9 cellular contexts compared by ENCODE assay signal in genomic region chr20:54132612-54133433, GRCh38. TPM values are rescaled to one million over a fixed set of nuclear protein-coding genes. Genes with fewer than 3 reads are reported as not detected.
DNase-seq lines count a peak whose midpoint lies in the region; ATAC-seq, FAIRE-seq and TF ChIP-seq lines count a peak whose summit lies in the region.
"Had no signal": no experiment of that assay in that cellular context is flagged by ENCODE, and none has a peak within 500 bp of the region (broad histone marks: within the 10 kb centered on the region; RNA-seq: fewer than 3 reads in every experiment).

No MANE protein-coding gene starts in this region.

- no peaks in the 10 kb centered on the region for H3K79me2 ChIP-seq in K562 (ENCODE audit: control insufficient read depth, insufficient read depth, low read length)

- TF ChIP-seq RAD21 in K562 (CRISPR knock-in tag; conservative IDR thresholded peaks at IDR 0.05 in 1 of 2, IDR thresholded peaks at IDR 0.05 in 1 of 2), result no peak

- H3K9ac ChIP-seq in HUES64 (ENCODE audit: low read depth, low read length), result no peak overlapping the region
- no peak overlapping the region for H3K9ac ChIP-seq in K562 (ENCODE audit: insufficient read depth in 1 of 2, low read depth in 2 of 2, low read length in 2 of 2)

- CTCF ChIA-PET in BJ (lab: Yijun Ruan, JAX) (interaction anchor here (0.9 to 1.5 kb wide), 3 partner anchors 26 to 36 kb away, joined by 3 to 5 read pairs (median 3); no protein-coding TSS in a partner anchor), K562 (lab: Yijun Ruan, JAX; ENCODE audit: low intra/inter-chr PET ratio) (interaction anchor here (0.6 kb wide), 1 partner anchor 43 kb away, joined by 4 read pairs; no protein-coding TSS in a partner anchor)
- CTCF ChIA-PET in activated CD4-positive, alpha-beta T cell treated with anti-CD3 and anti-CD28 coated beads, Interleukin-2, amount 10 ng/mL, durations not matched to agents 7 days and 5 days (lab: Charles Lee), result interaction anchor here (0.6 kb wide), 1 partner anchor 845 kb away, joined by 3 read pairs; no protein-coding TSS in a partner anchor

- H3K27ac ChIP-seq in HUES64 (ENCODE audit: low read depth, low read length) (0 out of 2 replicates have a peak overlapping the region, but pooled peaks have one; percentile 4), K562 (ENCODE audit: extremely low read depth, low read depth, low read length) (no peak overlapping the region), lower lobe of right lung (peak overlapping the region; percentile 28)

- no peak for TF ChIP-seq EP300 in K562 (IDR thresholded peaks at IDR 0.05; ENCODE audit: low read length)

- peaks cover 17% of the 10 kb centered on the region for H3K4me1 ChIP-seq in HUES64 (ENCODE audit: insufficient read depth, low read length)
- H3K4me1 ChIP-seq in K562 (replicated peaks in 1 of 2; ENCODE audit: control insufficient read depth in 2 of 2, insufficient read depth in 2 of 2, low read length in 2 of 2), result no peaks in the 10 kb centered on the region; a peak in 1 of 5 replicates
- H3K4me1 ChIP-seq in lower lobe of right lung, result peaks cover 16% of the 10 kb centered on the region

- no peak overlapping the region for H2AFZ ChIP-seq in K562 (ENCODE audit: low read depth, low read length)

- H3K4me3 ChIP-seq in BJ (ENCODE audit: low read depth, low read length) (no peak overlapping the region), HUES64 (ENCODE audit: low read length) (no peak overlapping the region), K562 (no peak overlapping the region), lower lobe of right lung (no peak overlapping the region)

- no peak for TF ChIP-seq POLR2A in K562 (conservative IDR thresholded peaks at IDR 0.05)

- no peak overlapping the region for H3K4me2 ChIP-seq in K562 (ENCODE audit: insufficient read depth, low read length)

- H3K36me3 Mint-ChIP-seq in activated CD4-positive, alpha-beta T cell treated with anti-CD3 and anti-CD28 coated beads, Interleukin-2, amount 10 ng/mL, durations not matched to agents 7 days and 5 days (ENCODE audit: low read depth), result no peaks in the 10 kb centered on the region

- WGBS in HUES64, result 54% methylated on average over 6 of the region's 6 CpGs
- WGBS in K562 (ENCODE audit: insufficient coverage, low coverage, missing lambda C conversion rate), result under 1% methylated on average over 6 of the region's 6 CpGs

- no peak overlapping the region for H3K4me3 Mint-ChIP-seq in activated CD4-positive, alpha-beta T cell treated with anti-CD3 and anti-CD28 coated beads, Interleukin-2, amount 10 ng/mL, durations not matched to agents 7 days and 5 days

- no peaks in the 10 kb centered on the region for H3K4me1 Mint-ChIP-seq in activated CD4-positive, alpha-beta T cell treated with anti-CD3 and anti-CD28 coated beads, Interleukin-2, amount 10 ng/mL, durations not matched to agents 7 days and 5 days

- no peak for TF ChIP-seq CTCF in BJ (IDR thresholded peaks at IDR 0.05; ENCODE audit: insufficient read depth, low read depth, low read length)
- no peak for TF ChIP-seq CTCF in K562 (IDR thresholded peaks at IDR 0.05 in 2 of 3, conservative IDR thresholded peaks at IDR 0.05 in 1 of 3; ENCODE audit: insufficient read depth in 2 of 3, low read depth in 1 of 3, low read length in 3 of 3)
- no peak for TF ChIP-seq CTCF in lower lobe of right lung (IDR thresholded peaks at IDR 0.05)

- no TSS peak for BruUV-seq in K562 (replicated peaks; lab: Mats Ljungman, UMichigan)

- FAIRE-seq in K562 (lab: Jason Lieb, UNC), result no peak

- H3K9me3 ChIP-seq in HUES64 (ENCODE audit: insufficient read depth, low read depth, low read length) (no peaks in the 10 kb centered on the region), K562 (replicated peaks; ENCODE audit: control insufficient read depth, insufficient read depth, low read depth, low read length) (no peaks in the 10 kb centered on the region), lower lobe of right lung (no peaks in the 10 kb centered on the region)

- in situ Hi-C loops in K562 (cut with MboI), result no loop called here

- peak; percentile 96 for DNase-seq in BJ (ENCODE audit: low read depth)
- DNase-seq in K562 (ENCODE audit: extremely low read depth in 1 of 4, low spot score in 3 of 4), result no peak
- DNase-seq in lower lobe of right lung, result no peak
- no peak for DNase-seq in activated CD4-positive, alpha-beta T cell treated with anti-CD3 and anti-CD28 coated beads, Interleukin-2, amount 10 ng/mL, durations not matched to agents 7 days and 5 days
- no peak for DNase-seq in OCI-M2 (lab: John Stamatoyannopoulos, UW; ENCODE audit: unreplicated experiment)
- DNase-seq: activated CD4-positive, alpha-beta T cell treated with anti-CD3 and anti-CD28 coated beads for 4 hours had no signal

- H3K36me3 ChIP-seq in BJ (ENCODE audit: control insufficient read depth, insufficient read depth, low read length) (no peaks in the 10 kb centered on the region), HUES64 (ENCODE audit: insufficient read depth, low read length) (no peaks in the 10 kb centered on the region), K562 (ENCODE audit: control insufficient read depth, insufficient read depth, low read length) (no peaks in the 10 kb centered on the region), lower lobe of right lung (no peaks in the 10 kb centered on the region)

- intact Hi-C loops in K562 (cut with micrococcal nuclease) (no loop called here), lower lobe of right lung (cut with DNase I) (no loop called here)

- no peaks in the 10 kb centered on the region for H3K27me3 Mint-ChIP-seq in activated CD4-positive, alpha-beta T cell treated with anti-CD3 and anti-CD28 coated beads, Interleukin-2, amount 10 ng/mL, durations not matched to agents 7 days and 5 days

- ATAC-seq in K562, result no peak
- ATAC-seq in lower lobe of right lung, result peak; percentile 83 to 91
- ATAC-seq in HG02763 (IDR thresholded peaks at IDR 0.05; ENCODE audit: unreplicated experiment), result no peak
- ATAC-seq in GM18909 (IDR thresholded peaks at IDR 0.05; ENCODE audit: poor library complexity, unreplicated experiment), result no peak

- H3K9me3 Mint-ChIP-seq in activated CD4-positive, alpha-beta T cell treated with anti-CD3 and anti-CD28 coated beads, Interleukin-2, amount 10 ng/mL, durations not matched to agents 7 days and 5 days, result peaks cover 5% of the 10 kb centered on the region

- no peak overlapping the region for H3K27ac Mint-ChIP-seq in activated CD4-positive, alpha-beta T cell treated with anti-CD3 and anti-CD28 coated beads, Interleukin-2, amount 10 ng/mL, durations not matched to agents 7 days and 5 days

- no peaks in the 10 kb centered on the region for H3K9me1 ChIP-seq in K562 (ENCODE audit: control insufficient read depth, insufficient read depth, low read length)

- POLR2A ChIA-PET in BJ (lab: Charles Lee), result no interaction called here
- POLR2A ChIA-PET in K562 (lab: Yijun Ruan, JAX), result no interaction called here
- POLR2A ChIA-PET in activated CD4-positive, alpha-beta T cell treated with anti-CD3 and anti-CD28 coated beads, Interleukin-2, amount 10 ng/mL, durations not matched to agents 7 days and 5 days (lab: Charles Lee), result no interaction called here

- H3K27me3 ChIP-seq in BJ (ENCODE audit: control insufficient read depth, insufficient read depth, low read length), result no peaks in the 10 kb centered on the region
- H3K27me3 ChIP-seq in HUES64 (ENCODE audit: insufficient read depth, low read length), result no peaks in the 10 kb centered on the region
- H3K27me3 ChIP-seq in K562 (ENCODE audit: control insufficient read depth in 2 of 2, insufficient read depth in 2 of 2, low read length in 2 of 2), result no peaks in the 10 kb centered on the region; a peak in 1 of 5 replicates
- no peaks in the 10 kb centered on the region for H3K27me3 ChIP-seq in lower lobe of right lung (ENCODE audit: low read depth)

- H4K20me1 ChIP-seq in K562 (replicated peaks; ENCODE audit: control insufficient read depth, insufficient read depth, low read length), result no peaks in the 10 kb centered on the region

TF ChIP-seq in K562, 482 proteins besides CTCF, POLR2A, EP300 and RAD21 (continues in another document):
- no peak for TF ChIP-seq PTBP1 (IDR thresholded peaks at IDR 0.05; ENCODE audit: low read depth, low read length)
- no peak for TF ChIP-seq ZBTB2 (IDR thresholded peaks at IDR 0.05)
- no peak for TF ChIP-seq IFI16 (CRISPR knock-in tag; IDR thresholded peaks at IDR 0.05)
- TF ChIP-seq BACH1 (tag; IDR thresholded peaks at IDR 0.05), result peak; percentile 6; the same call in 1 of the 2 replicates

RNA-seq across cellular contexts. Expression of gene CYP24A1, which starts 41.0 kb away (rescaled TPM):
- 0.07 and 0.10 TPM in 2 replicates for polyA plus RNA-seq in BJ (2011; rRNA removed)
- 0.57 and 1.3 TPM in 2 replicates for polyA minus RNA-seq in BJ (2011; rRNA and poly(A)+ RNA removed)
- not detected for polyA plus RNA-seq in HUES64 (2013, experiment 1 of 2)
- not detected for polyA plus RNA-seq in HUES64 (2013, experiment 2 of 2)
- not detected in 2 replicates for total RNA-seq in K562 (2011; cell fraction: chromatin; rRNA removed; ENCODE audit: low replicate concordance)
- total RNA-seq in K562 (2011; cell fraction: nucleolus; rRNA removed), result not detected in 2 replicates
- total RNA-seq in K562 (2011; cell fraction: nucleoplasm; rRNA removed), result not detected in 2 replicates
- not detected in 2 replicates for total RNA-seq in K562 (2014; rRNA removed)
- total RNA-seq in K562 (2014; rRNA removed; fragmentation: Illumina TruSeq; extraction: Trizol), result not detected in 2 replicates
- total RNA-seq in K562 (2015; rRNA removed; fragmentation: Illumina TruSeq; extraction: Trizol), result not detected in 2 replicates
- not detected in 2 replicates for total RNA-seq in K562 (2021)
- polyA plus RNA-seq in K562 (2011; rRNA removed), result 0.04 TPM in 1 of 2 replicates, not detected in the other
- not detected in 2 replicates for polyA plus RNA-seq in K562 (2011; cell fraction: cytosol; rRNA removed)
- not detected in 2 replicates for polyA plus RNA-seq in K562 (2011; cell fraction: nucleus; rRNA removed)
- not detected in 2 replicates for polyA plus RNA-seq in K562 (2012)
- not detected in 2 replicates for polyA plus RNA-seq in K562 (2014; fragmentation: Illumina TruSeq; extraction: Trizol)
- not detected for polyA plus RNA-seq in K562 (2014; fragmentation: Nextera tagmentation; extraction: Ambion mirVana)
- polyA plus RNA-seq in K562 (2014; rRNA removed), result not detected in 2 replicates
- not detected in 2 replicates for polyA minus RNA-seq in K562 (2011; rRNA and poly(A)+ RNA removed)
- not detected in 2 replicates for polyA minus RNA-seq in K562 (2011; cell fraction: cytosol; rRNA and poly(A)+ RNA removed)
- not detected in 2 replicates for polyA minus RNA-seq in K562 (2011; cell fraction: nucleus; rRNA and poly(A)+ RNA removed)
- 0.21 TPM for total RNA-seq in lower lobe of right lung
- total RNA-seq in activated CD4-positive, alpha-beta T cell treated with anti-CD3 and anti-CD28 coated beads, Interleukin-2, amount 10 ng/mL, durations not matched to agents 7 days and 5 days, result not detected

Comparison
In these comparisons a context has a peak if more than half of its experiments do, and no peak if none do; other contexts are left out.
1. ATAC-seq: peak in lower lobe of right lung (2 of 2); none in K562 (single experiment), HG02763 (single experiment) and GM18909 (single experiment).